21 cellular contexts compared by ENCODE assay signal in genomic region chr2:26669099-26669498, GRCh38. TPM values are rescaled to one million over a fixed set of nuclear protein-coding genes. Genes with fewer than 3 reads are reported as not detected.
"Had no signal": no experiment of that assay in that cellular context is flagged by ENCODE, and none has a peak within 500 bp of the region (broad histone marks: within the 10 kb centered on the region; RNA-seq: fewer than 3 reads in every experiment).

No MANE protein-coding gene starts in this region.

- H3K27ac ChIP-seq: ascending aorta, breast epithelium, gastrocnemius medialis, heart right ventricle, left lung, tibial artery, uterus had no signal

- H3K9me3 Mint-ChIP-seq: activated B cell treated with CpG ODN at 0.5 μM for 24 hours; activated T-helper 1 cell treated with anti-CD3 and anti-CD28 coated beads, Interleukin-12 subunit alpha, Interleukin-12 subunit beta, Interleukin-2, Interleukin-4 antibody, amounts not matched to agents 30 ng/mL and 10 ng/mL and 1 ng/mL, durations not matched to agents 14 hours and 24 hours and 36 hours had no signal

- H3K4me1 ChIP-seq: ascending aorta, breast epithelium, gastrocnemius medialis, heart right ventricle, left lung, tibial artery, uterus had no signal

- H3K4me1 Mint-ChIP-seq: activated B cell treated with CpG ODN at 0.5 μM for 24 hours, naive B cell had no signal

- ATAC-seq: gastrocnemius medialis, heart right ventricle, left lung, right cardiac atrium had no signal

- H3K36me3 ChIP-seq: ascending aorta, breast epithelium, gastrocnemius medialis, heart right ventricle, left lung, tibial artery, uterus had no signal

- H3K27ac Mint-ChIP-seq: activated B cell treated with CpG ODN at 0.5 μM for 24 hours; activated T-helper 1 cell treated with anti-CD3 and anti-CD28 coated beads, Interleukin-12 subunit alpha, Interleukin-12 subunit beta, Interleukin-2, Interleukin-4 antibody, amounts not matched to agents 30 ng/mL and 10 ng/mL and 1 ng/mL, durations not matched to agents 14 hours and 24 hours and 36 hours; naive B cell; progenitor cell of endocrine pancreas had no signal

- H3K27me3 ChIP-seq: ascending aorta, breast epithelium, tibial artery, uterus had no signal

- DNase-seq: activated B cell treated with CpG ODN at 0.5 μM for 24 hours; activated CD4-positive, alpha-beta T cell treated with anti-CD3 and anti-CD28 coated beads for 48 hours; activated naive CD4-positive, alpha-beta T cell; erythroblast; gastrocnemius medialis; heart right ventricle; mammary epithelial cell; naive B cell; right cardiac atrium; stimulated activated CD4-positive, alpha-beta T cell treated with anti-CD3 and anti-CD28 coated beads, Interleukin-1b, Interleukin-23, amount 100 ng/mL, for 48 hours had no signal

- H3K9me3 ChIP-seq: breast epithelium, gastrocnemius medialis, left lung, tibial artery, uterus had no signal

- H3K4me3 Mint-ChIP-seq: activated B cell treated with CpG ODN at 0.5 μM for 24 hours; activated T-helper 1 cell treated with anti-CD3 and anti-CD28 coated beads, Interleukin-12 subunit alpha, Interleukin-12 subunit beta, Interleukin-2, Interleukin-4 antibody, amounts not matched to agents 30 ng/mL and 10 ng/mL and 1 ng/mL, durations not matched to agents 14 hours and 24 hours and 36 hours; naive B cell had no signal

- H3K4me3 ChIP-seq: ascending aorta, breast epithelium, gastrocnemius medialis, heart right ventricle, left lung, tibial artery, uterus had no signal

RNA-seq across cellular contexts. Expression of gene KCNK3, which starts 23.4 kb away (rescaled TPM):
- total RNA-seq: activated B cell treated with CpG ODN at 0.5 μM for 24 hours; activated T-helper 1 cell treated with anti-CD3 and anti-CD28 coated beads, Interleukin-12 subunit alpha, Interleukin-12 subunit beta, Interleukin-2, Interleukin-4 antibody, amounts not matched to agents 30 ng/mL and 10 ng/mL and 1 ng/mL, durations not matched to agents 14 hours and 24 hours and 36 hours; dermis microvascular lymphatic vessel endothelial cell; T-helper 2 cell treated with Interferon-gamma antibody and Interleukin-4, amounts not matched to agents 100 ng/mL and 5 ng/mL, for 36 hours had no signal

RNA-seq across cellular contexts. Expression of gene CIB4, which starts 27.9 kb away (rescaled TPM):
- total RNA-seq: activated B cell treated with CpG ODN at 0.5 μM for 24 hours; activated T-helper 1 cell treated with anti-CD3 and anti-CD28 coated beads, Interleukin-12 subunit alpha, Interleukin-12 subunit beta, Interleukin-2, Interleukin-4 antibody, amounts not matched to agents 30 ng/mL and 10 ng/mL and 1 ng/mL, durations not matched to agents 14 hours and 24 hours and 36 hours; ascending aorta; breast epithelium; cerebellum; dermis microvascular lymphatic vessel endothelial cell; gastrocnemius medialis; heart right ventricle; left lung; mammary epithelial cell; mononuclear cell; progenitor cell of endocrine pancreas; right cardiac atrium; T-helper 2 cell treated with Interferon-gamma antibody and Interleukin-4, amounts not matched to agents 100 ng/mL and 5 ng/mL, for 36 hours had no signal
